Comparison of ENCODE assay signal across 2 cellular contexts in genomic region chr4:120008075-120008474, GRCh38.
TF ChIP-seq lines count a peak whose summit lies in the region.

No MANE protein-coding gene starts in this region.

TF ChIP-seq in IMR-90, 13 proteins besides CTCF, POLR2A, EP300 and RAD21:
- no peak for TF ChIP-seq BHLHE40 (IDR thresholded peaks at IDR 0.05; ENCODE audit: low read depth, low read length)

TF ChIP-seq in GM12878, 131 proteins besides CTCF, POLR2A, EP300 and RAD21:
- TF ChIP-seq ZNF687 (IDR thresholded peaks at IDR 0.05) (no peak), SMAD1 (IDR thresholded peaks at IDR 0.05; ENCODE audit: low read depth, partially characterized antibody) (no peak), RBBP5 (conservative IDR thresholded peaks at IDR 0.05) (no peak), CHD1 (IDR thresholded peaks at IDR 0.05; ENCODE audit: low read depth, low read length) (no peak), IKZF1 (conservative IDR thresholded peaks at IDR 0.05) (no peak), STAT1 (conservative IDR thresholded peaks at IDR 0.05) (no peak)
TF ChIP-seq in GM12878: peak in this region for 0.
